12 cellular contexts compared by ENCODE assay signal in the genomic region with DNA sequence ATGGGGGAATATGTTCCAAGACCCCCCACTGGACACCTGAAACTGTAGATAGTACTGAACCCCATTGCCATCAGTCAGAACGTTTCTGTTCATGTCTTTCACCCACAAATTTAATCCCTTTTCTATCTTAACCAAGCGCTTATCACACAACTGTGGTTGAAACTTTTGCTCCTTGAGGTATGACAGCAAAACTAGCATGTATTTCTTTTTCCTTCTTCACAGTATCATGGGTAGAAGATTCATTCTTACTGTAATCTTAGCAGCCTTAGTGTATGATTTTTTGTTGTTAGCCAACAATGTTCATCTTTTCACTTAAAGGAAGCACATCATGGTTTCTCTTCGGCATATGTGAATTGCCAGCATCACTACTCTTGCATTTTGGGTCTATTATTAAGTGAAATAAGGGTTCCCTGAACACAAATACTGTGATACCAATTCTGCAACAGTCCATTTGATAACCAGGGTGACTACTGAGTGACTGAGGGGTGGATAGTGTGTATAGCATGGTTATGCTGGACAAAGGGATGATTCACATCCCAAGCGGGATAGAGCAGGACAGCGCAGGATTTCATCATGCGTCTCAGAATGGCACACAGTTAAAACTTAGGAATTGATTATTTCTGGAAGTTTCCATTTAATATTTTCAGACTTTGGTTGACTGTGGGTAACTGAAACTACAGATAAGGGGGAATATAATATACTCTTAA. TPM values are rescaled to one million over a fixed set of nuclear protein-coding genes. Genes with fewer than 3 reads are reported as not detected.
A peak's percentile ranks its signal among the peaks of the same experiment; 100 is the strongest.
DNase-seq lines count a peak whose midpoint lies in the region; ATAC-seq, FAIRE-seq and TF ChIP-seq lines count a peak whose summit lies in the region.
"Had no signal": no experiment of that assay in that cellular context is flagged by ENCODE, and none has a peak within 500 bp of the region (broad histone marks: within the 10 kb centered on the region; RNA-seq: fewer than 3 reads in every experiment).

No MANE protein-coding gene starts in this region.

- no peak for TF ChIP-seq CTCF in astrocyte (IDR thresholded peaks at IDR 0.05; ENCODE audit: insufficient read depth, low read depth, low read length)
- no peak for TF ChIP-seq CTCF in keratinocyte (optimal IDR thresholded peaks at IDR 0.05 in 1 of 3, IDR thresholded peaks at IDR 0.05 in 1 of 3, conservative IDR thresholded peaks at IDR 0.05 in 1 of 3; ENCODE audit: extremely low read depth in 1 of 3, insufficient read depth in 2 of 3, low read length in 3 of 3)
- TF ChIP-seq CTCF in ovary (IDR thresholded peaks at IDR 0.05): no peak
- TF ChIP-seq CTCF in thyroid gland (IDR thresholded peaks at IDR 0.05): no peak

- H3K9me3 ChIP-seq in CD4-positive, CD25-positive, alpha-beta regulatory T cell (ENCODE audit: control insufficient read depth in 2 of 2, low read length in 2 of 2): no peaks in the 10 kb centered on the region
- H3K9me3 ChIP-seq in Karpas-422 (ENCODE audit: low read length) (no peaks in the 10 kb centered on the region), astrocyte (ENCODE audit: insufficient read depth, low read depth, low read length) (no peaks in the 10 kb centered on the region), keratinocyte (ENCODE audit: control insufficient read depth, low read depth, low read length) (no peaks in the 10 kb centered on the region), ovary (no peaks in the 10 kb centered on the region), thyroid gland (no peaks in the 10 kb centered on the region), MG63 (no peaks in the 10 kb centered on the region)
- H3K9me3 ChIP-seq: tibial artery had no signal

- TF ChIP-seq POLR2A in ovary (IDR thresholded peaks at IDR 0.05) (no peak), thyroid gland (IDR thresholded peaks at IDR 0.05) (no peak)

- no peaks in the 10 kb centered on the region for H3K9me2 ChIP-seq in Karpas-422 (replicated peaks; ENCODE audit: insufficient read depth, low read length)

- peak overlapping the region in 1 of 4 donors; percentile 16 for H3K4me3 Mint-ChIP-seq in CD4-positive, CD25-positive, alpha-beta regulatory T cell
- H3K4me3 Mint-ChIP-seq in astrocyte (ENCODE audit: unreplicated experiment): no peak overlapping the region

- H3K4me3 ChIP-seq in CD4-positive, CD25-positive, alpha-beta regulatory T cell (ENCODE audit: low read depth, low read length): no peak overlapping the region
- H3K4me3 ChIP-seq in Karpas-422 (ENCODE audit: low read length) (no peak overlapping the region), astrocyte (ENCODE audit: insufficient read depth, low read depth, low read length) (no peak overlapping the region), keratinocyte (ENCODE audit: control insufficient read depth in 2 of 3, extremely low read depth in 1 of 3, insufficient read depth in 2 of 3, low read depth in 1 of 3, low read length in 3 of 3) (no peak overlapping the region), ovary (no peak overlapping the region), thyroid gland (replicated peaks in 1 of 3) (no peak overlapping the region), MG63 (no peak overlapping the region)
- H3K4me3 ChIP-seq: tibial artery had no signal

- peaks cover 47% of the 10 kb centered on the region for H3K36me3 Mint-ChIP-seq in CD4-positive, CD25-positive, alpha-beta regulatory T cell
- peaks cover 5% of the 10 kb centered on the region for H3K36me3 Mint-ChIP-seq in astrocyte (ENCODE audit: low read depth, unreplicated experiment)

- intact Hi-C loops in ovary (cut with DNase I) (no loop called here), thyroid gland (cut with DNase I) (no loop called here)

- H4K20me1 ChIP-seq in Karpas-422 (ENCODE audit: insufficient read depth, low read depth, low read length) (no peaks in the 10 kb centered on the region), astrocyte (ENCODE audit: insufficient read depth, low read length) (no peaks in the 10 kb centered on the region), keratinocyte (ENCODE audit: control insufficient read depth, extremely low read depth, insufficient read depth, low read length) (no peaks in the 10 kb centered on the region)

- FAIRE-seq in astrocyte (lab: Jason Lieb, UNC) (no peak), keratinocyte (lab: Jason Lieb, UNC) (peak; percentile 61)
- FAIRE-seq: H1 had no signal

- H3K9ac ChIP-seq in Karpas-422 (ENCODE audit: low read length) (no peak overlapping the region), astrocyte (ENCODE audit: low read length) (no peak overlapping the region), keratinocyte (ENCODE audit: control insufficient read depth, extremely low read depth, insufficient read depth, low read length) (peak overlapping the region; percentile 19)

- H3K4me1 Mint-ChIP-seq in CD4-positive, CD25-positive, alpha-beta regulatory T cell: peaks cover 42 to 82% (median 61%) of the 10 kb centered on the region in 4 donors
- H3K4me1 Mint-ChIP-seq in astrocyte (ENCODE audit: low read depth, unreplicated experiment): peaks cover 49% of the 10 kb centered on the region

- peaks cover 70% of the 10 kb centered on the region for H3K36me3 ChIP-seq in CD4-positive, CD25-positive, alpha-beta regulatory T cell (ENCODE audit: control insufficient read depth, insufficient read depth, low read length)
- H3K36me3 ChIP-seq in Karpas-422 (ENCODE audit: insufficient read depth, low read length) (peaks cover 42% of the 10 kb centered on the region), astrocyte (ENCODE audit: insufficient read depth, low read length) (peaks cover 5% of the 10 kb centered on the region), keratinocyte (ENCODE audit: control insufficient read depth in 2 of 2, extremely low read depth in 1 of 2, insufficient read depth in 2 of 2, low read length in 2 of 2) (peaks cover 1 to 7% of the 10 kb centered on the region in 2 experiments), ovary (no peaks in the 10 kb centered on the region), thyroid gland (peaks cover 0 to 8% of the 10 kb centered on the region in 2 donors), MG63 (peaks cover 10% of the 10 kb centered on the region)

- no peaks in the 10 kb centered on the region for H3K9me3 Mint-ChIP-seq in CD4-positive, CD25-positive, alpha-beta regulatory T cell
- no peaks in the 10 kb centered on the region for H3K9me3 Mint-ChIP-seq in astrocyte (ENCODE audit: unreplicated experiment)

- H3K9me1 ChIP-seq in keratinocyte (ENCODE audit: control insufficient read depth, extremely low read depth, insufficient read depth, low read length): no peaks in the 10 kb centered on the region

- H3K27me3 ChIP-seq in CD4-positive, CD25-positive, alpha-beta regulatory T cell (ENCODE audit: control insufficient read depth, insufficient read depth, low read length): no peaks in the 10 kb centered on the region
- no peaks in the 10 kb centered on the region for H3K27me3 ChIP-seq in Karpas-422 (ENCODE audit: low read length)
- H3K27me3 ChIP-seq in astrocyte (ENCODE audit: insufficient read depth, low read length): no peaks in the 10 kb centered on the region
- no peaks in the 10 kb centered on the region for H3K27me3 ChIP-seq in keratinocyte (ENCODE audit: control insufficient read depth, extremely low read depth, insufficient read depth, low read length)
- H3K27me3 ChIP-seq in ovary: no peaks in the 10 kb centered on the region
- no peaks in the 10 kb centered on the region for H3K27me3 ChIP-seq in thyroid gland
- H3K27me3 ChIP-seq in MG63: no peaks in the 10 kb centered on the region
- H3K27me3 ChIP-seq: tibial artery had no signal

- H3K27ac Mint-ChIP-seq in CD4-positive, CD25-positive, alpha-beta regulatory T cell: peak overlapping the region; percentile 26 to 55 (median 41)
- peak overlapping the region; percentile 86 for H3K27ac Mint-ChIP-seq in astrocyte (ENCODE audit: unreplicated experiment)

- H3K27ac ChIP-seq in CD4-positive, CD25-positive, alpha-beta regulatory T cell (ENCODE audit: insufficient read depth, low read length, poor library complexity, severe bottlenecking): peak overlapping the region; percentile 34
- H3K27ac ChIP-seq in Karpas-422 (ENCODE audit: low read length) (0 out of 2 replicates have a peak overlapping the region, but pooled peaks have one; percentile 23), astrocyte (ENCODE audit: low read depth, low read length) (no peak overlapping the region), keratinocyte (ENCODE audit: control insufficient read depth, insufficient read depth, low read length) (peak overlapping the region; percentile 85), ovary (no peak overlapping the region), thyroid gland (no peak overlapping the region)
- H3K27ac ChIP-seq: tibial artery had no signal

- H3K79me2 ChIP-seq in Karpas-422 (ENCODE audit: low read length) (peaks cover 76% of the 10 kb centered on the region), astrocyte (ENCODE audit: insufficient read depth, low read length) (no peaks in the 10 kb centered on the region), keratinocyte (ENCODE audit: control insufficient read depth, insufficient read depth, low read length) (peaks cover 2% of the 10 kb centered on the region)

- H3K4me1 ChIP-seq in CD4-positive, CD25-positive, alpha-beta regulatory T cell (ENCODE audit: control insufficient read depth, insufficient read depth, low read length, poor library complexity, severe bottlenecking): peaks cover 32% of the 10 kb centered on the region
- H3K4me1 ChIP-seq in Karpas-422 (ENCODE audit: low read length) (peaks cover 21% of the 10 kb centered on the region), astrocyte (ENCODE audit: insufficient read depth, low read length) (peaks cover 29% of the 10 kb centered on the region), keratinocyte (ENCODE audit: control insufficient read depth, extremely low read depth, insufficient read depth, low read length) (peaks cover 38% of the 10 kb centered on the region), ovary (ENCODE audit: insufficient read depth) (peaks cover 1% of the 10 kb centered on the region), thyroid gland (no peaks in the 10 kb centered on the region)

- no peak for TF ChIP-seq EP300 in ovary (IDR thresholded peaks at IDR 0.05)

- no peaks in the 10 kb centered on the region for H3K27me3 Mint-ChIP-seq in CD4-positive, CD25-positive, alpha-beta regulatory T cell
- H3K27me3 Mint-ChIP-seq in astrocyte (ENCODE audit: low read depth, unreplicated experiment): no peaks in the 10 kb centered on the region

- 89 to 93% (median 91%) methylated on average over 6 of the region's 6 CpGs for WGBS in ovary, 3 donors
- 90 to 92% methylated on average over 6 of the region's 6 CpGs for WGBS in thyroid gland, 2 donors

- H2AFZ ChIP-seq in Karpas-422 (ENCODE audit: low read length) (no peak overlapping the region), astrocyte (ENCODE audit: low read depth, low read length) (no peak overlapping the region), keratinocyte (ENCODE audit: control insufficient read depth, low read length) (no peak overlapping the region)

- H3K4me2 ChIP-seq in Karpas-422 (ENCODE audit: low read depth, low read length, poor library complexity, severe bottlenecking) (no peak overlapping the region), astrocyte (ENCODE audit: low read length) (peak overlapping the region; percentile 7), keratinocyte (ENCODE audit: control insufficient read depth, extremely low read depth, insufficient read depth, low read depth, low read length) (peak overlapping the region; percentile 27)

- DNase-seq in CD4-positive, CD25-positive, alpha-beta regulatory T cell: no peak
- DNase-seq in Karpas-422: no peak
- peak; percentile 52 for DNase-seq in astrocyte (ENCODE audit: low read depth)
- DNase-seq in keratinocyte (ENCODE audit: low read depth, low spot score): no peak
- no peak for DNase-seq in ovary
- DNase-seq in thyroid gland: no peak
- DNase-seq in DMS 273 treated with DMSO at 0.1 percent for 48 hours (lab: John Stamatoyannopoulos, UW): no peak
- no peak for DNase-seq in MG63
- DNase-seq: NCI-H2107, T1000, tibial artery had no signal

- no peak for ATAC-seq in CD4-positive, CD25-positive, alpha-beta regulatory T cell (ENCODE audit: low read depth in 2 of 2)

- dilution Hi-C loops in keratinocyte (cut with MboI; ENCODE audit: extremely low pct_ligation_motif_present, low sequenced_read_pairs): no loop called here

RNA-seq across cellular contexts. Expression of a gene that starts 41.8 kb away (rescaled TPM):
- not detected for total RNA-seq in CD4-positive, CD25-positive, alpha-beta regulatory T cell
- under 1 TPM; 0.09 to 0.20 (median 0.17) TPM for polyA plus RNA-seq in CD4-positive, CD25-positive, alpha-beta regulatory T cell
- total RNA-seq in Karpas-422 (2014; rRNA removed; shearing (Covaris generic); ENCODE audit: low replicate concordance): not detected in 2 replicates
- total RNA-seq in astrocyte: 2.2 and 2.3 TPM in 2 replicates
- polyA plus RNA-seq in keratinocyte: 1.1 to 2.5 TPM (median 1.5 TPM) in 3 replicates
- 0.05 TPM for polyA plus RNA-seq in keratinocyte (2011; ENCODE audit: low read depth)
- polyA plus RNA-seq in keratinocyte (2011; cell fraction: cytosol; rRNA removed): 0.64 and 0.68 TPM in 2 replicates
- polyA plus RNA-seq in keratinocyte (2011; cell fraction: nucleus; rRNA removed): 1.5 and 1.7 TPM in 2 replicates
- polyA plus RNA-seq in keratinocyte (2012; ENCODE audit: low replicate concordance): 0.18 and 2.2 TPM in 2 replicates
- polyA minus RNA-seq in keratinocyte: 1.9 to 2.8 TPM (median 2.2 TPM) in 3 replicates
- polyA minus RNA-seq in keratinocyte (2011; cell fraction: cytosol; rRNA and poly(A)+ RNA removed): 1.3 TPM
- polyA minus RNA-seq in keratinocyte (2011; cell fraction: nucleus; rRNA and poly(A)+ RNA removed): 1.6 and 2.4 TPM in 2 replicates
- not detected for total RNA-seq in ovary
- polyA plus RNA-seq in ovary: under 1 TPM; 0.02 to 0.80 TPM
- under 1 TPM in 2 of 4 donors, not detected in 2; 0.20 to 0.78 TPM for total RNA-seq in thyroid gland
- total RNA-seq in MG63 (2014; rRNA removed; shearing (Covaris generic); ENCODE audit: low replicate concordance): 0.05 and 0.30 TPM in 2 replicates

RNA-seq across cellular contexts. Expression of a gene that starts 55.8 kb away (rescaled TPM):
- total RNA-seq in CD4-positive, CD25-positive, alpha-beta regulatory T cell: not detected
- not detected for polyA plus RNA-seq in CD4-positive, CD25-positive, alpha-beta regulatory T cell
- not detected in 2 replicates for total RNA-seq in Karpas-422 (2014; rRNA removed; shearing (Covaris generic); ENCODE audit: low replicate concordance)
- total RNA-seq in astrocyte (not detected in 2 replicates), ovary (not detected), thyroid gland (not detected)
- polyA plus RNA-seq in keratinocyte (2.4 to 11.7 TPM (median 5.1 TPM) in 3 replicates), ovary (not detected)
- 18.6 TPM for polyA plus RNA-seq in keratinocyte (2011; ENCODE audit: low read depth)
- polyA plus RNA-seq in keratinocyte (2011; cell fraction: cytosol; rRNA removed): 3.6 and 3.8 TPM in 2 replicates
- 4.4 and 5.5 TPM in 2 replicates for polyA plus RNA-seq in keratinocyte (2011; cell fraction: nucleus; rRNA removed)
- 2.6 and 106 TPM in 2 replicates for polyA plus RNA-seq in keratinocyte (2012; ENCODE audit: low replicate concordance)
- polyA minus RNA-seq in keratinocyte: 0.96 to 6.7 TPM (median 1.8 TPM) in 3 replicates
- polyA minus RNA-seq in keratinocyte (2011; cell fraction: cytosol; rRNA and poly(A)+ RNA removed): 2.7 TPM
- 0.62 and 1.3 TPM in 2 replicates for polyA minus RNA-seq in keratinocyte (2011; cell fraction: nucleus; rRNA and poly(A)+ RNA removed)
- not detected in 2 replicates for total RNA-seq in MG63 (2014; rRNA removed; shearing (Covaris generic); ENCODE audit: low replicate concordance)
- total RNA-seq: H1 had no signal
- polyA plus RNA-seq: H1 had no signal

Comparison
In these comparisons a context has a peak if more than half of its experiments do, and no peak if none do; other contexts are left out.
1. H3K27ac ChIP-seq: peak in CD4-positive, CD25-positive, alpha-beta regulatory T cell (single experiment), Karpas-422 (single experiment) and keratinocyte (single experiment); none in astrocyte (single experiment), ovary (0 of 2) and thyroid gland (0 of 3).